Comparison of ENCODE assay signal across 1 cellular context in the genomic region with DNA sequence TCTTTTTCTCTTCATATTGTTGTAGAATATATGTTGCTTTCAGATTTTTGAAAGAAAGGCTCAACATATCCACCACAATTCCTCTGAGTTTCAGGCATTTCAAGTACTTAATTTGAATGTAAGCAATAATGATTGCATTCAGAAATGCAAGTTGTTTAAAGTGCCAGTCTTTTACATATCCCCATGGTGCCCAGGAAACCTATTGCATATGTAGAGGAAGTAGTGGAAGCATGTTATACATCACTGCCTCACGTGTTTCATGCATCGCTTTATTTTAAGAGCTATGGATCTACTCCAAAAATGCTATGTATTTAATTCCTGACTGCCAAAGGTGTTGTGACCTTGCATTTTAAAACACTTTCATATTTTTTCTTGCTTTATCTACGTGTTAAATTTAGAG.
TF ChIP-seq lines count a peak whose summit lies in the region.

No MANE protein-coding gene starts in this region.

TF ChIP-seq in H1, 55 proteins besides CTCF, POLR2A, EP300 and RAD21 (continued from another document):
- TF ChIP-seq, protein P1, sequence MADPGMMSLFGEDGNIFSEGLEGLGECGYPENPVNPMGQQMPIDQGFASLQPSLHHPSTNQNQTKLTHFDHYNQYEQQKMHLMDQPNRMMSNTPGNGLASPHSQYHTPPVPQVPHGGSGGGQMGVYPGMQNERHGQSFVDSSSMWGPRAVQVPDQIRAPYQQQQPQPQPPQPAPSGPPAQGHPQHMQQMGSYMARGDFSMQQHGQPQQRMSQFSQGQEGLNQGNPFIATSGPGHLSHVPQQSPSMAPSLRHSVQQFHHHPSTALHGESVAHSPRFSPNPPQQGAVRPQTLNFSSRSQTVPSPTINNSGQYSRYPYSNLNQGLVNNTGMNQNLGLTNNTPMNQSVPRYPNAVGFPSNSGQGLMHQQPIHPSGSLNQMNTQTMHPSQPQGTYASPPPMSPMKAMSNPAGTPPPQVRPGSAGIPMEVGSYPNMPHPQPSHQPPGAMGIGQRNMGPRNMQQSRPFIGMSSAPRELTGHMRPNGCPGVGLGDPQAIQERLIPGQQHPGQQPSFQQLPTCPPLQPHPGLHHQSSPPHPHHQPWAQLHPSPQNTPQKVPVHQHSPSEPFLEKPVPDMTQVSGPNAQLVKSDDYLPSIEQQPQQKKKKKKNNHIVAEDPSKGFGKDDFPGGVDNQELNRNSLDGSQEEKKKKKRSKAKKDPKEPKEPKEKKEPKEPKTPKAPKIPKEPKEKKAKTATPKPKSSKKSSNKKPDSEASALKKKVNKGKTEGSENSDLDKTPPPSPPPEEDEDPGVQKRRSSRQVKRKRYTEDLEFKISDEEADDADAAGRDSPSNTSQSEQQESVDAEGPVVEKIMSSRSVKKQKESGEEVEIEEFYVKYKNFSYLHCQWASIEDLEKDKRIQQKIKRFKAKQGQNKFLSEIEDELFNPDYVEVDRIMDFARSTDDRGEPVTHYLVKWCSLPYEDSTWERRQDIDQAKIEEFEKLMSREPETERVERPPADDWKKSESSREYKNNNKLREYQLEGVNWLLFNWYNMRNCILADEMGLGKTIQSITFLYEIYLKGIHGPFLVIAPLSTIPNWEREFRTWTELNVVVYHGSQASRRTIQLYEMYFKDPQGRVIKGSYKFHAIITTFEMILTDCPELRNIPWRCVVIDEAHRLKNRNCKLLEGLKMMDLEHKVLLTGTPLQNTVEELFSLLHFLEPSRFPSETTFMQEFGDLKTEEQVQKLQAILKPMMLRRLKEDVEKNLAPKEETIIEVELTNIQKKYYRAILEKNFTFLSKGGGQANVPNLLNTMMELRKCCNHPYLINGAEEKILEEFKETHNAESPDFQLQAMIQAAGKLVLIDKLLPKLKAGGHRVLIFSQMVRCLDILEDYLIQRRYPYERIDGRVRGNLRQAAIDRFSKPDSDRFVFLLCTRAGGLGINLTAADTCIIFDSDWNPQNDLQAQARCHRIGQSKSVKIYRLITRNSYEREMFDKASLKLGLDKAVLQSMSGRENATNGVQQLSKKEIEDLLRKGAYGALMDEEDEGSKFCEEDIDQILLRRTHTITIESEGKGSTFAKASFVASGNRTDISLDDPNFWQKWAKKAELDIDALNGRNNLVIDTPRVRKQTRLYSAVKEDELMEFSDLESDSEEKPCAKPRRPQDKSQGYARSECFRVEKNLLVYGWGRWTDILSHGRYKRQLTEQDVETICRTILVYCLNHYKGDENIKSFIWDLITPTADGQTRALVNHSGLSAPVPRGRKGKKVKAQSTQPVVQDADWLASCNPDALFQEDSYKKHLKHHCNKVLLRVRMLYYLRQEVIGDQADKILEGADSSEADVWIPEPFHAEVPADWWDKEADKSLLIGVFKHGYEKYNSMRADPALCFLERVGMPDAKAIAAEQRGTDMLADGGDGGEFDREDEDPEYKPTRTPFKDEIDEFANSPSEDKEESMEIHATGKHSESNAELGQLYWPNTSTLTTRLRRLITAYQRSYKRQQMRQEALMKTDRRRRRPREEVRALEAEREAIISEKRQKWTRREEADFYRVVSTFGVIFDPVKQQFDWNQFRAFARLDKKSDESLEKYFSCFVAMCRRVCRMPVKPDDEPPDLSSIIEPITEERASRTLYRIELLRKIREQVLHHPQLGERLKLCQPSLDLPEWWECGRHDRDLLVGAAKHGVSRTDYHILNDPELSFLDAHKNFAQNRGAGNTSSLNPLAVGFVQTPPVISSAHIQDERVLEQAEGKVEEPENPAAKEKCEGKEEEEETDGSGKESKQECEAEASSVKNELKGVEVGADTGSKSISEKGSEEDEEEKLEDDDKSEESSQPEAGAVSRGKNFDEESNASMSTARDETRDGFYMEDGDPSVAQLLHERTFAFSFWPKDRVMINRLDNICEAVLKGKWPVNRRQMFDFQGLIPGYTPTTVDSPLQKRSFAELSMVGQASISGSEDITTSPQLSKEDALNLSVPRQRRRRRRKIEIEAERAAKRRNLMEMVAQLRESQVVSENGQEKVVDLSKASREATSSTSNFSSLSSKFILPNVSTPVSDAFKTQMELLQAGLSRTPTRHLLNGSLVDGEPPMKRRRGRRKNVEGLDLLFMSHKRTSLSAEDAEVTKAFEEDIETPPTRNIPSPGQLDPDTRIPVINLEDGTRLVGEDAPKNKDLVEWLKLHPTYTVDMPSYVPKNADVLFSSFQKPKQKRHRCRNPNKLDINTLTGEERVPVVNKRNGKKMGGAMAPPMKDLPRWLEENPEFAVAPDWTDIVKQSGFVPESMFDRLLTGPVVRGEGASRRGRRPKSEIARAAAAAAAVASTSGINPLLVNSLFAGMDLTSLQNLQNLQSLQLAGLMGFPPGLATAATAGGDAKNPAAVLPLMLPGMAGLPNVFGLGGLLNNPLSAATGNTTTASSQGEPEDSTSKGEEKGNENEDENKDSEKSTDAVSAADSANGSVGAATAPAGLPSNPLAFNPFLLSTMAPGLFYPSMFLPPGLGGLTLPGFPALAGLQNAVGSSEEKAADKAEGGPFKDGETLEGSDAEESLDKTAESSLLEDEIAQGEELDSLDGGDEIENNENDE (IDR thresholded peaks at IDR 0.05; ENCODE audit: insufficient replicate concordance, low read length) = peak; percentile 15
- no peak for TF ChIP-seq GABPA (IDR thresholded peaks at IDR 0.05; ENCODE audit: borderline replicate concordance, insufficient read depth, low read length)
- TF ChIP-seq, protein P2, sequence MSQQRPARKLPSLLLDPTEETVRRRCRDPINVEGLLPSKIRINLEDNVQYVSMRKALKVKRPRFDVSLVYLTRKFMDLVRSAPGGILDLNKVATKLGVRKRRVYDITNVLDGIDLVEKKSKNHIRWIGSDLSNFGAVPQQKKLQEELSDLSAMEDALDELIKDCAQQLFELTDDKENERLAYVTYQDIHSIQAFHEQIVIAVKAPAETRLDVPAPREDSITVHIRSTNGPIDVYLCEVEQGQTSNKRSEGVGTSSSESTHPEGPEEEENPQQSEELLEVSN (IDR thresholded peaks at IDR 0.05) = no peak
- TF ChIP-seq BCL11A (IDR thresholded peaks at IDR 0.05; ENCODE audit: low read depth in 2 of 2, low read length in 2 of 2) = no peak
- no peak for TF ChIP-seq EGR1 (IDR thresholded peaks at IDR 0.05; ENCODE audit: borderline replicate concordance, low read depth, low read length)
- no peak for TF ChIP-seq HDAC6 (IDR thresholded peaks at IDR 0.05; ENCODE audit: low read depth, low read length)
- no peak for TF ChIP-seq JUND (IDR thresholded peaks at IDR 0.05; ENCODE audit: low read length)
